ENCODE assay signal across 29 cellular contexts in genomic region chr22:24986816-24987215, GRCh38. TPM values are rescaled to one million over a fixed set of nuclear protein-coding genes. Genes with fewer than 3 reads are reported as not detected.
A peak's percentile ranks its signal among the peaks of the same experiment; 100 is the strongest.
DNase-seq lines count a peak whose midpoint lies in the region; ATAC-seq and TF ChIP-seq lines count a peak whose summit lies in the region.
"Had no signal": no experiment of that assay in that cellular context is flagged by ENCODE, and none has a peak within 500 bp of the region (broad histone marks: within the 10 kb centered on the region; RNA-seq: fewer than 3 reads in every experiment).

No MANE protein-coding gene starts in this region.

- H3K9me3 ChIP-seq in gastrocnemius medialis = no peaks in the 10 kb centered on the region
- H3K9me3 ChIP-seq: lower lobe of right lung, pancreas had no signal

- DNase-seq in activated naive CD4-positive, alpha-beta T cell treated with anti-CD3 and anti-CD28 coated beads, Interleukin-2, amount 10 ng/mL, durations not matched to agents 7 days and 5 days = peak; percentile 65
- DNase-seq in activated naive CD4-positive, alpha-beta T cell treated with anti-CD3 and anti-CD28 coated beads, Interleukin-2, amount 50 U/mL, for 16 hours = no peak
- DNase-seq in H7 (peak; percentile 7), chondrocyte (ENCODE audit: low spot score) (no peak), gastrocnemius medialis (no peak), NCI-H446 treated with DMSO at 0.1 percent for 48 hours (lab: John Stamatoyannopoulos, UW) (no peak)
- no peak for DNase-seq in activated effector memory CD4-positive, alpha-beta T cell treated with anti-CD3 and anti-CD28 coated beads, Interleukin-2, amount 50 U/mL, for 16 hours
- DNase-seq: activated CD4-positive, CD25-positive, alpha-beta regulatory T cell treated with anti-CD3 and anti-CD28 coated beads, Interleukin-2, amount 50 U/mL, for 72 hours; activated naive CD8-positive, alpha-beta T cell treated with anti-CD3 and anti-CD28 coated beads for 36 hours; caudate nucleus; dermis blood vessel endothelial cell; lower lobe of right lung; MM.1S; NCI-H1417; NCI-H2029 treated with DMSO at 0.1 percent for 48 hours; NCI-H526 treated with DMSO at 0.1 percent for 48 hours; pancreas had no signal

- H3K4me3 ChIP-seq in H7 (ENCODE audit: insufficient read depth, low read depth, low read length) = no peak overlapping the region
- H3K4me3 ChIP-seq in gastrocnemius medialis = no peak overlapping the region
- H3K4me3 ChIP-seq: GM12878, lower lobe of right lung, pancreas, smooth muscle cell had no signal

- H3K4me3 Mint-ChIP-seq in activated naive CD4-positive, alpha-beta T cell treated with anti-CD3 and anti-CD28 coated beads, Interleukin-2, amount 10 ng/mL, durations not matched to agents 7 days and 5 days = no peak overlapping the region
- H3K4me3 Mint-ChIP-seq in chondrocyte (ENCODE audit: unreplicated experiment) = no peak overlapping the region
- H3K4me3 Mint-ChIP-seq: activated naive CD8-positive, alpha-beta T cell treated with anti-CD3 and anti-CD28 coated beads for 36 hours; type B pancreatic cell had no signal

- intact Hi-C loops in gastrocnemius medialis (cut with DNase I; ENCODE audit: low total_unique reads) = no loop called here

- peaks cover 54% of the 10 kb centered on the region for H3K27me3 Mint-ChIP-seq in activated naive CD4-positive, alpha-beta T cell treated with anti-CD3 and anti-CD28 coated beads, Interleukin-2, amount 10 ng/mL, durations not matched to agents 7 days and 5 days
- H3K27me3 Mint-ChIP-seq in chondrocyte (ENCODE audit: low read depth) = no peaks in the 10 kb centered on the region
- H3K27me3 Mint-ChIP-seq: type B pancreatic cell had no signal

- no peaks in the 10 kb centered on the region for H3K36me3 Mint-ChIP-seq in activated naive CD4-positive, alpha-beta T cell treated with anti-CD3 and anti-CD28 coated beads, Interleukin-2, amount 10 ng/mL, durations not matched to agents 7 days and 5 days
- H3K36me3 Mint-ChIP-seq in chondrocyte (ENCODE audit: low read depth) = peaks cover 1% of the 10 kb centered on the region
- H3K36me3 Mint-ChIP-seq: activated naive CD8-positive, alpha-beta T cell treated with anti-CD3 and anti-CD28 coated beads for 36 hours; type B pancreatic cell had no signal

- CTCF ChIA-PET in activated naive CD4-positive, alpha-beta T cell treated with anti-CD3 and anti-CD28 coated beads, Interleukin-2, amount 10 ng/mL, durations not matched to agents 7 days and 5 days (lab: Charles Lee) = interaction anchor here (1.7 kb wide), 1 partner anchor 40 kb away, joined by 5 read pairs; no protein-coding TSS in a partner anchor

- no peak for TF ChIP-seq CTCF in chondrocyte (IDR thresholded peaks at IDR 0.05)
- TF ChIP-seq CTCF in gastrocnemius medialis (IDR thresholded peaks at IDR 0.05 in 4 of 5, conservative IDR thresholded peaks at IDR 0.05 in 1 of 5) = no peak

- peaks cover 0 to 26% of the 10 kb centered on the region in 2 donors for H3K4me1 ChIP-seq in gastrocnemius medialis
- H3K4me1 ChIP-seq: pancreas had no signal

- peak overlapping the region; percentile 71 for H3K27ac Mint-ChIP-seq in activated naive CD4-positive, alpha-beta T cell treated with anti-CD3 and anti-CD28 coated beads, Interleukin-2, amount 10 ng/mL, durations not matched to agents 7 days and 5 days
- peak overlapping the region; percentile 8 for H3K27ac Mint-ChIP-seq in chondrocyte (ENCODE audit: unreplicated experiment)
- H3K27ac Mint-ChIP-seq: activated naive CD8-positive, alpha-beta T cell treated with anti-CD3 and anti-CD28 coated beads for 36 hours; type B pancreatic cell had no signal

- H3K27me3 ChIP-seq in H7 (ENCODE audit: control insufficient read depth, insufficient read depth, low read length) (no peaks in the 10 kb centered on the region), gastrocnemius medialis (no peaks in the 10 kb centered on the region)
- H3K27me3 ChIP-seq: pancreas had no signal

- H3K4me1 Mint-ChIP-seq in activated naive CD4-positive, alpha-beta T cell treated with anti-CD3 and anti-CD28 coated beads, Interleukin-2, amount 10 ng/mL, durations not matched to agents 7 days and 5 days = peaks cover 48% of the 10 kb centered on the region
- peaks cover 60% of the 10 kb centered on the region for H3K4me1 Mint-ChIP-seq in chondrocyte (ENCODE audit: low read depth)

- in situ Hi-C loops in gastrocnemius medialis (cut with MboI; ENCODE audit: low sequenced_read_pairs in 4 of 4) = no loop called here

- ATAC-seq in gastrocnemius medialis (no peak), HG03457 (IDR thresholded peaks at IDR 0.05; ENCODE audit: unreplicated experiment) (no peak)
- ATAC-seq: GM12878, lower lobe of right lung, pancreas had no signal

- peak overlapping the region in 3 of 4 donors; percentile 40 to 58 (median 50) for H3K27ac ChIP-seq in gastrocnemius medialis
- H3K27ac ChIP-seq: C4-2B, HL-60, KMS-11, pancreas had no signal

- no peaks in the 10 kb centered on the region for H3K9me3 Mint-ChIP-seq in activated naive CD4-positive, alpha-beta T cell treated with anti-CD3 and anti-CD28 coated beads, Interleukin-2, amount 10 ng/mL, durations not matched to agents 7 days and 5 days
- H3K9me3 Mint-ChIP-seq in chondrocyte (ENCODE audit: low read depth) = no peaks in the 10 kb centered on the region
- H3K9me3 Mint-ChIP-seq: activated naive CD8-positive, alpha-beta T cell treated with anti-CD3 and anti-CD28 coated beads for 36 hours; type B pancreatic cell had no signal

- TF ChIP-seq POLR2A in gastrocnemius medialis (IDR thresholded peaks at IDR 0.05) = no peak

- no peaks in the 10 kb centered on the region for H3K36me3 ChIP-seq in H7 (replicated peaks; ENCODE audit: control insufficient read depth, insufficient read depth, low read length)
- no peaks in the 10 kb centered on the region for H3K36me3 ChIP-seq in gastrocnemius medialis
- H3K36me3 ChIP-seq: lower lobe of right lung, pancreas had no signal

RNA-seq across cellular contexts. Expression of gene KIAA1671, which starts 34.3 kb away (rescaled TPM):
- 7.3 and 9.2 TPM in 2 replicates for total RNA-seq in H7 (2014; rRNA removed; shearing (Covaris generic))
- total RNA-seq in chondrocyte (27.5 to 36.6 TPM (median 28.5 TPM) in 3 replicates), gastrocnemius medialis (10 to 100 TPM; 16.2 to 35.0 (median 21.7) TPM)

RNA-seq across cellular contexts. Expression of gene LHFPL7, which starts 40.3 kb away (rescaled TPM):
- not detected in 2 replicates for total RNA-seq in H7 (2014; rRNA removed; shearing (Covaris generic))
- total RNA-seq in chondrocyte (not detected in 3 replicates), gastrocnemius medialis (not detected)
- total RNA-seq: activated naive CD8-positive, alpha-beta T cell treated with anti-CD3 and anti-CD28 coated beads for 36 hours; astrocyte; Daoy; dermis blood vessel endothelial cell; fibroblast of lung; GM12878; lower lobe of right lung; mucosa of gallbladder; pancreas; smooth muscle cell; T-helper 1 cell treated with Interleukin-12 subunit alpha and Interleukin-12 subunit beta and Interleukin-4 antibody, amounts not matched to agents 30 ng/mL and 1 ng/mL, for 36 hours had no signal

Comparison
In these comparisons a context has a peak if more than half of its experiments do, and no peak if none do; other contexts are left out.
1. DNase-seq: peak in activated naive CD4-positive, alpha-beta T cell treated with anti-CD3 and anti-CD28 coated beads, Interleukin-2, amount 10 ng/mL, durations not matched to agents 7 days and 5 days (single experiment) and H7 (single experiment); none in activated naive CD4-positive, alpha-beta T cell treated with anti-CD3 and anti-CD28 coated beads, Interleukin-2, amount 50 U/mL, for 16 hours (single experiment), chondrocyte (single experiment), gastrocnemius medialis (0 of 2), NCI-H446 treated with DMSO at 0.1 percent for 48 hours (single experiment) and activated effector memory CD4-positive, alpha-beta T cell treated with anti-CD3 and anti-CD28 coated beads, Interleukin-2, amount 50 U/mL, for 16 hours (single experiment).